ENCODE assay signal across 28 cellular contexts in genomic region chr2:28991462-28991861, GRCh38. TPM values are rescaled to one million over a fixed set of nuclear protein-coding genes. Genes with fewer than 3 reads are reported as not detected.
DNase-seq lines count a peak whose midpoint lies in the region; ATAC-seq and TF ChIP-seq lines count a peak whose summit lies in the region.
"Had no signal": no experiment of that assay in that cellular context is flagged by ENCODE, and none has a peak within 500 bp of the region (broad histone marks: within the 10 kb centered on the region; RNA-seq: fewer than 3 reads in every experiment).

No MANE protein-coding gene starts in this region.

- in situ Hi-C loops in GM23248 (cut with MboI) = no loop called here

- H3K4me1 ChIP-seq in GM23248 (ENCODE audit: insufficient read depth) (peaks cover 11% of the 10 kb centered on the region), breast epithelium (no peaks in the 10 kb centered on the region), gastroesophageal sphincter (peaks cover 0 to 87% (median 8%) of the 10 kb centered on the region in 3 donors), sigmoid colon (peaks cover 0 to 64% (median 49%) of the 10 kb centered on the region in 4 donors), tibial nerve (peaks cover 0 to 17% (median 3%) of the 10 kb centered on the region in 4 donors)

- H3K36me3 ChIP-seq in GM23248 (ENCODE audit: low read depth) (no peaks in the 10 kb centered on the region), breast epithelium (no peaks in the 10 kb centered on the region), gastroesophageal sphincter (no peaks in the 10 kb centered on the region), sigmoid colon (no peaks in the 10 kb centered on the region), tibial nerve (no peaks in the 10 kb centered on the region)
- H3K36me3 ChIP-seq: left ventricle myocardium inferior had no signal

- H4K20me1 ChIP-seq in GM23248 (ENCODE audit: insufficient read depth) = no peaks in the 10 kb centered on the region

- ATAC-seq in gastroesophageal sphincter = peak; percentile 15
- no peak for ATAC-seq in HG03095 (IDR thresholded peaks at IDR 0.05; ENCODE audit: unreplicated experiment)
- ATAC-seq: A549; activated naive CD8-positive, alpha-beta T cell treated with anti-CD3 and anti-CD28 coated beads, Interleukin-2, amount 50 U/mL, for 24 hours; Panc1; stimulated activated naive B cell treated with anti-CD40 and anti-IgM and Interleukin-4, amounts not matched to agents 10 μg/mL and 1 μg/mL and 100 μg/mL, for 72 hours had no signal

- H2AFZ ChIP-seq in GM23248 = no peak overlapping the region; the same call in 1 of the 2 replicates

- no peak overlapping the region for H3K4me3 ChIP-seq in GM23248
- H3K4me3 ChIP-seq in breast epithelium = no peak overlapping the region
- H3K4me3 ChIP-seq in gastroesophageal sphincter = no peak overlapping the region
- H3K4me3 ChIP-seq in sigmoid colon = no peak overlapping the region
- H3K4me3 ChIP-seq in tibial nerve = no peak overlapping the region
- H3K4me3 ChIP-seq: A549, left ventricle myocardium inferior, testis had no signal

- DNase-seq in GM23248 (peak; percentile 41), breast epithelium (ENCODE audit: low spot score in 2 of 2) (no peak), sigmoid colon (no peak), NCI-H146 treated with DMSO at 0.1 percent for 48 hours (lab: John Stamatoyannopoulos, UW; ENCODE audit: unreplicated experiment) (no peak), tibial nerve (ENCODE audit: low spot score in 2 of 2) (no peak)
- DNase-seq in stimulated activated CD4-positive, alpha-beta T cell treated with anti-CD3 and anti-CD28 coated beads, Interleukin-4, amount 100 ng/mL, for 4 hours = no peak
- DNase-seq: activated CD4-positive, alpha-beta T cell treated with anti-CD3 and anti-CD28 coated beads, Interleukin-2, amount 50 U/mL, for 48 hours; activated CD4-positive, CD25-positive, alpha-beta regulatory T cell treated with anti-CD3 and anti-CD28 coated beads, Interleukin-2, amount 50 U/mL, for 72 hours; activated gamma-delta T cell treated with Interleukin-2 at 50 U/mL for 16 hours; activated naive CD8-positive, alpha-beta T cell treated with anti-CD3 and anti-CD28 coated beads, Interleukin-2, amount 50 U/mL, for 24 hours; activated T-cell treated with anti-CD3 and anti-CD28 coated beads, Interleukin-2, amount 50 U/mL, for 48 hours; AML-193; CD4-positive, alpha-beta memory T cell; HCEC 1CT; left ventricle myocardium inferior; naive B cell; NCI-H1048; NCI-H1694; NCI-H774; SIG-M5; stimulated activated naive B cell treated with anti-CD40 and anti-IgM and Interleukin-4, amounts not matched to agents 10 μg/mL and 1 μg/mL and 100 μg/mL, for 72 hours; testis had no signal

- no peak overlapping the region for H3K9ac ChIP-seq in GM23248

- H3K79me2 ChIP-seq in GM23248 (ENCODE audit: insufficient read depth) = no peaks in the 10 kb centered on the region

- H3K4me2 ChIP-seq in GM23248 (ENCODE audit: unreplicated experiment) = no peak overlapping the region
- H3K4me2 ChIP-seq: A549 had no signal

- H3K27ac ChIP-seq in GM23248 (no peak overlapping the region), breast epithelium (peak overlapping the region; percentile 38 to 61), gastroesophageal sphincter (peak overlapping the region; percentile 66 to 83 (median 73)), sigmoid colon (peak overlapping the region; percentile 73 to 84 (median 80)), tibial nerve (peak overlapping the region in 1 of 4 donors; percentile 31)
- H3K27ac ChIP-seq: A549, left ventricle myocardium inferior, testis had no signal

- TF ChIP-seq CTCF in breast epithelium (IDR thresholded peaks at IDR 0.05) (no peak), gastroesophageal sphincter (IDR thresholded peaks at IDR 0.05) (no peak), sigmoid colon (IDR thresholded peaks at IDR 0.05) (no peak), tibial nerve (IDR thresholded peaks at IDR 0.05) (no peak)

- H3K27me3 ChIP-seq in GM23248 (replicated peaks; ENCODE audit: insufficient read depth) = no peaks in the 10 kb centered on the region
- no peaks in the 10 kb centered on the region for H3K27me3 ChIP-seq in breast epithelium
- H3K27me3 ChIP-seq in gastroesophageal sphincter = no peaks in the 10 kb centered on the region
- H3K27me3 ChIP-seq in sigmoid colon = no peaks in the 10 kb centered on the region
- H3K27me3 ChIP-seq in tibial nerve = no peaks in the 10 kb centered on the region
- H3K27me3 ChIP-seq: testis had no signal

- intact Hi-C loops in breast epithelium (cut with DNase I; ENCODE audit: low total_unique reads) = no loop called here
- intact Hi-C loops in sigmoid colon (cut with DNase I) = no loop called here

- WGBS in GM23248 (ENCODE audit: low coverage in 1 of 2, low lambda C conversion rate in 2 of 2, missing lambda C conversion rate in 2 of 2), 2 experiments = 78% methylated on average over 9 of the region's 9 CpGs
- 24% methylated on average over 3 of the region's 9 CpGs; no CpG with 5 or more reads in 1 of the 2 donors for WGBS in gastroesophageal sphincter (ENCODE audit: low coverage in 1 of 2), 2 donors
- WGBS in sigmoid colon, 2 donors = 70 to 91% methylated on average over 9 of the region's 9 CpGs
- WGBS in tibial nerve, 2 donors = 62 to 67% methylated on average over 9 of the region's 9 CpGs

- no peaks in the 10 kb centered on the region for H3K9me2 ChIP-seq in GM23248 (ENCODE audit: insufficient read depth)

- H3F3A ChIP-seq in GM23248 (ENCODE audit: insufficient read depth) = no peaks in the 10 kb centered on the region

- TF ChIP-seq EP300 in gastroesophageal sphincter (IDR thresholded peaks at IDR 0.05) = no peak
- no peak for TF ChIP-seq EP300 in sigmoid colon (IDR thresholded peaks at IDR 0.05)
- TF ChIP-seq EP300 in tibial nerve (IDR thresholded peaks at IDR 0.05) = no peak

- TF ChIP-seq POLR2A in breast epithelium (IDR thresholded peaks at IDR 0.05) = no peak
- TF ChIP-seq POLR2A in gastroesophageal sphincter (IDR thresholded peaks at IDR 0.05) = no peak
- no peak for TF ChIP-seq POLR2A in sigmoid colon (IDR thresholded peaks at IDR 0.05)
- no peak for TF ChIP-seq POLR2A in tibial nerve (IDR thresholded peaks at IDR 0.05)

- H3K9me3 ChIP-seq in GM23248 (ENCODE audit: low read depth) (no peaks in the 10 kb centered on the region), breast epithelium (no peaks in the 10 kb centered on the region), gastroesophageal sphincter (no peaks in the 10 kb centered on the region), sigmoid colon (no peaks in the 10 kb centered on the region), tibial nerve (no peaks in the 10 kb centered on the region)
- H3K9me3 ChIP-seq: A549, left ventricle myocardium inferior, testis had no signal

RNA-seq across cellular contexts. Expression of gene TOGARAM2, which starts 10.4 kb away (rescaled TPM):
- not detected in 2 replicates for total RNA-seq in GM23248 (2014; rRNA removed; shearing (Covaris generic))
- 0.03 TPM in 1 of 2 replicates, not detected in the other for polyA plus RNA-seq in GM23248 (2016; fragmentation: Nextera tagmentation; extraction: Ambion mirVana)
- 1 to 10 TPM in 1 of 3 donors, under 1 TPM in 2; 0.15 to 2.7 (median 0.33) TPM for total RNA-seq in breast epithelium
- 1 to 10 TPM; 1.5 to 3.8 (median 1.9) TPM for total RNA-seq in gastroesophageal sphincter
- total RNA-seq in sigmoid colon = 1 to 10 TPM in 2 of 4 donors, under 1 TPM in 2; 0.28 to 3.2 (median 1.8) TPM
- under 1 TPM in 1 of 3 donors, not detected in 2; 0.23 TPM for polyA plus RNA-seq in sigmoid colon
- 10 to 100 TPM in 3 of 4 donors, 1 to 10 TPM in 1; 6.0 to 35.0 (median 19.5) TPM for total RNA-seq in tibial nerve
- total RNA-seq: endothelial cell of umbilical vein, glomerular endothelial cell had no signal
- polyA plus RNA-seq: endothelial cell of umbilical vein had no signal
